ENCODE assay signal across 23 cellular contexts in the genomic region with DNA sequence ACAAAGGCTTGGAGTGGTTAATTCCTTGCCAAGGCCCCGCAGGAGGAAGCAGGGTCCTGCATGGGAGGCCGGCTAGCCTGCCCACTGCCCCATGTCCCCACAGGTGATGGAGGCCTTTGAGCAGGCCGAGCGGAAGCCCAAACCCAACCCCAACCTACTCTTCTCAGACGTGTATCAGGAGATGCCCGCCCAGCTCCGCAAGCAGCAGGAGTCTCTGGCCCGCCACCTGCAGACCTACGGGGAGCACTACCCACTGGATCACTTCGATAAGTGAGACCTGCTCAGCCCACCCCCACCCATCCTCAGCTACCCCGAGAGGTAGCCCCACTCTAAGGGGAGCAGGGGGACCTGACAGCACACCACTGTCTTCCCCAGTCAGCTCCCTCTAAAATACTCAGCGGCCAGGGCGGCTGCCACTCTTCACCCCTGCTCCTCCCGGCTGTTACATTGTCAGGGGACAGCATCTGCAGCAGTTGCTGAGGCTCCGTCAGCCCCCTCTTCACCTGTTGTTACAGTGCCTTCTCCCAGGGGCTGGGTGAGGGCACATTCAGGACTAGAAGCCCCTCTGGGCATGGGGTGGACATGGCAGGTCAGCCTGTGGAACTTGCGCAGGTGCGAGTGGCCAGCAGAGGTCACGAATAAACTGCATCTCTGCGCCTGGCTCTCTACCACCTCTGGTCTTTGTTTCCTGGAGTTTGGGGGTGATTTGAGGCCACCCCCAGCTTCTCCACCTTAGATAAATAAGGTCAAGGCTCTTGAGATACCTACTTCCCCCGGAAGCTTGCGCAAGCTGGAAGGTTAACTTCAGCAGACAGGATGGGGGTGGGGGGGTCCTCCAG. TPM values are rescaled to one million over a fixed set of nuclear protein-coding genes. Genes with fewer than 3 reads are reported as not detected.
A peak's percentile ranks its signal among the peaks of the same experiment; 100 is the strongest.
DNase-seq lines count a peak whose midpoint lies in the region; ATAC-seq and TF ChIP-seq lines count a peak whose summit lies in the region.
"Had no signal": no experiment of that assay in that cellular context is flagged by ENCODE, and none has a peak within 500 bp of the region (broad histone marks: within the 10 kb centered on the region; RNA-seq: fewer than 3 reads in every experiment).

No MANE protein-coding gene starts in this region.

- 82% methylated on average over 21 of the region's 21 CpGs for WGBS in liver

- no peak overlapping the region for H3K4me3 Mint-ChIP-seq in chondrocyte (ENCODE audit: unreplicated experiment)
- H3K4me3 Mint-ChIP-seq: activated CD4-positive, alpha-beta T cell treated with anti-CD3 and anti-CD28 coated beads, Interleukin-2, amount 10 ng/mL, durations not matched to agents 24 days and 14 days; activated T-helper 1 cell treated with anti-CD3 and anti-CD28 coated beads, Interleukin-12 subunit alpha, Interleukin-12 subunit beta, Interleukin-2, Interleukin-4 antibody, amounts not matched to agents 30 ng/mL and 10 ng/mL and 1 ng/mL, durations not matched to agents 14 hours and 24 hours and 36 hours; stimulated activated naive CD8-positive, alpha-beta T cell treated with anti-CD3 and anti-CD28 coated beads, Interleukin-15, amount 100 ng/mL, for 72 hours had no signal

- ATAC-seq in left cardiac atrium (no peak), GM19463 (IDR thresholded peaks at IDR 0.05; ENCODE audit: unreplicated experiment) (no peak)
- ATAC-seq: foreskin keratinocyte; left colon; stimulated activated naive CD8-positive, alpha-beta T cell treated with anti-CD3 and anti-CD28 coated beads, Interleukin-15, amount 100 ng/mL, for 72 hours had no signal

- no peak for TF ChIP-seq CTCF in left ventricle myocardium inferior (IDR thresholded peaks at IDR 0.05; ENCODE audit: borderline replicate concordance)
- no peak for TF ChIP-seq CTCF in RWPE1 (conservative IDR thresholded peaks at IDR 0.05; ENCODE audit: low read depth)
- TF ChIP-seq CTCF in liver (IDR thresholded peaks at IDR 0.05; ENCODE audit: low read depth, low read length, missing input control), result no peak
- TF ChIP-seq CTCF in vagina (IDR thresholded peaks at IDR 0.05), result no peak
- TF ChIP-seq CTCF in chondrocyte (IDR thresholded peaks at IDR 0.05), result no peak

- no peak for TF ChIP-seq RAD21 in liver (IDR thresholded peaks at IDR 0.05)

- H3K36me3 Mint-ChIP-seq in chondrocyte (ENCODE audit: low read depth), result peaks cover 17% of the 10 kb centered on the region

- no peak overlapping the region for H3K9ac ChIP-seq in liver (ENCODE audit: low read depth in 1 of 2, low read length in 2 of 2)
- H3K9ac ChIP-seq: KMS-11 had no signal

- H3K36me3 ChIP-seq in left ventricle myocardium inferior (peaks cover 55% of the 10 kb centered on the region), liver (ENCODE audit: control insufficient read depth in 4 of 4, insufficient read depth in 3 of 4, low read depth in 1 of 4, low read length in 3 of 4) (peaks cover 9 to 61% (median 24%) of the 10 kb centered on the region in 4 donors), vagina (peaks cover 6 to 44% of the 10 kb centered on the region in 2 donors)

- CTCF ChIA-PET in RWPE1 (lab: Yijun Ruan, JAX), result interaction anchor here (0.6 kb wide), 3 partner anchors 15 to 103 kb away, joined by 3 read pairs; no protein-coding TSS in a partner anchor

- H3K27ac ChIP-seq in left ventricle myocardium inferior (replicated peaks) (peak overlapping the region; percentile 93), RWPE1 (peak overlapping the region; percentile 96), liver (ENCODE audit: low read depth in 1 of 2, low read length in 2 of 2) (no peak overlapping the region), vagina (peak overlapping the region; percentile 90)
- H3K27ac ChIP-seq: adrenal gland, foreskin keratinocyte, KMS-11, SJSA1 had no signal

- intact Hi-C loops in left ventricle myocardium inferior (cut with micrococcal nuclease), result no loop called here
- intact Hi-C loops in left cardiac atrium (cut with DNase I), result no loop called here
- intact Hi-C loops in vagina (cut with DNase I), result no loop called here

- H3K9me3 Mint-ChIP-seq in chondrocyte (ENCODE audit: low read depth), result no peaks in the 10 kb centered on the region
- H3K9me3 Mint-ChIP-seq: activated CD4-positive, alpha-beta T cell treated with anti-CD3 and anti-CD28 coated beads, Interleukin-2, amount 10 ng/mL, durations not matched to agents 24 days and 14 days; activated T-helper 1 cell treated with anti-CD3 and anti-CD28 coated beads, Interleukin-12 subunit alpha, Interleukin-12 subunit beta, Interleukin-2, Interleukin-4 antibody, amounts not matched to agents 30 ng/mL and 10 ng/mL and 1 ng/mL, durations not matched to agents 14 hours and 24 hours and 36 hours; stimulated activated naive CD8-positive, alpha-beta T cell treated with anti-CD3 and anti-CD28 coated beads, Interleukin-15, amount 100 ng/mL, for 72 hours had no signal

- no peak overlapping the region for H3K27ac Mint-ChIP-seq in chondrocyte (ENCODE audit: unreplicated experiment)
- H3K27ac Mint-ChIP-seq: activated CD4-positive, alpha-beta T cell treated with anti-CD3 and anti-CD28 coated beads, Interleukin-2, amount 10 ng/mL, durations not matched to agents 24 days and 14 days; activated T-helper 1 cell treated with anti-CD3 and anti-CD28 coated beads, Interleukin-12 subunit alpha, Interleukin-12 subunit beta, Interleukin-2, Interleukin-4 antibody, amounts not matched to agents 30 ng/mL and 10 ng/mL and 1 ng/mL, durations not matched to agents 14 hours and 24 hours and 36 hours; progenitor cell of endocrine pancreas; stimulated activated naive CD8-positive, alpha-beta T cell treated with anti-CD3 and anti-CD28 coated beads, Interleukin-15, amount 100 ng/mL, for 72 hours had no signal

- H3K4me1 ChIP-seq in left ventricle myocardium inferior (peaks cover 73% of the 10 kb centered on the region), liver (ENCODE audit: control insufficient read depth in 4 of 4, insufficient read depth in 4 of 4, low read length in 3 of 4) (peaks cover 0 to 8% (median 0%) of the 10 kb centered on the region in 4 donors), vagina (peaks cover 46% of the 10 kb centered on the region)
- H3K4me1 ChIP-seq: foreskin keratinocyte, SJSA1 had no signal

- DNase-seq in left ventricle myocardium inferior (no peak), left cardiac atrium (no peak), RWPE1 (ENCODE audit: low spot score) (no peak), vagina (ENCODE audit: extremely low spot score in 2 of 2) (no peak), chondrocyte (ENCODE audit: low spot score) (no peak)
- DNase-seq in effector CD4-positive, alpha-beta T cell, result no peak
- DNase-seq: activated CD4-positive, alpha-beta T cell treated with anti-CD3 and anti-CD28 coated beads, Interleukin-2, amount 10 ng/mL, durations not matched to agents 24 days and 14 days; adrenal gland; central memory CD4-positive, alpha-beta T cell; foreskin keratinocyte; GDM1; GOT3; NCI-H1436 treated with DMSO at 0.1 percent for 48 hours; NCI-H226; stimulated activated naive CD8-positive, alpha-beta T cell treated with anti-CD3 and anti-CD28 coated beads, Interleukin-15, amount 100 ng/mL, for 72 hours had no signal

- TF ChIP-seq POLR2A in vagina (IDR thresholded peaks at IDR 0.05), result no peak

- POLR2A ChIA-PET in RWPE1 (lab: Yijun Ruan, JAX; ENCODE audit: low non-redundant PET), result no interaction called here

- no peaks in the 10 kb centered on the region for H3K27me3 ChIP-seq in left ventricle myocardium inferior (ENCODE audit: low read depth)
- no peaks in the 10 kb centered on the region for H3K27me3 ChIP-seq in liver (ENCODE audit: control insufficient read depth in 4 of 4, insufficient read depth in 4 of 4, low read length in 3 of 4)
- no peaks in the 10 kb centered on the region for H3K27me3 ChIP-seq in vagina
- H3K27me3 ChIP-seq: adrenal gland, foreskin keratinocyte, SJSA1 had no signal

- H3K4me1 Mint-ChIP-seq in chondrocyte (ENCODE audit: low read depth), result peaks cover 10% of the 10 kb centered on the region

- H3K4me3 ChIP-seq in left ventricle myocardium inferior (peak overlapping the region; percentile 74), liver (ENCODE audit: low read depth in 1 of 3, low read length in 3 of 3) (no peak overlapping the region), vagina (peak overlapping the region in 1 of 2 donors; percentile 61)
- H3K4me3 ChIP-seq: adrenal gland, SJSA1 had no signal

- H3K27me3 Mint-ChIP-seq in chondrocyte (ENCODE audit: low read depth), result no peaks in the 10 kb centered on the region
- H3K27me3 Mint-ChIP-seq: activated CD4-positive, alpha-beta T cell treated with anti-CD3 and anti-CD28 coated beads, Interleukin-2, amount 10 ng/mL, durations not matched to agents 24 days and 14 days; progenitor cell of endocrine pancreas; stimulated activated naive CD8-positive, alpha-beta T cell treated with anti-CD3 and anti-CD28 coated beads, Interleukin-15, amount 100 ng/mL, for 72 hours had no signal

- no peaks in the 10 kb centered on the region for H3K9me3 ChIP-seq in left ventricle myocardium inferior (replicated peaks)
- H3K9me3 ChIP-seq in liver (ENCODE audit: control insufficient read depth in 4 of 4, low read length in 3 of 4), result no peaks in the 10 kb centered on the region
- no peaks in the 10 kb centered on the region for H3K9me3 ChIP-seq in vagina
- H3K9me3 ChIP-seq: adrenal gland, SJSA1 had no signal

TF ChIP-seq in liver, 16 proteins besides CTCF, POLR2A, EP300 and RAD21:
- TF ChIP-seq TAF1 (conservative IDR thresholded peaks at IDR 0.05) (no peak), NR2F2 (IDR thresholded peaks at IDR 0.05) (peak; percentile 18), HNF4G (IDR thresholded peaks at IDR 0.05) (no peak), FOXA2 (IDR thresholded peaks at IDR 0.05) (no peak)

RNA-seq across cellular contexts. Expression of a gene that starts 2.6 kb away (rescaled TPM):
- total RNA-seq in left ventricle myocardium inferior (10.3 TPM), left cardiac atrium (1 to 10 TPM; 1.4 to 3.2 TPM), liver (1 to 10 TPM in 1 of 2 donors, under 1 TPM in 1; 0.50 to 2.3 TPM), vagina (35.8 TPM), chondrocyte (0.23 to 0.70 TPM in 2 of 3 replicates, not detected in the other)
- under 1 TPM; 0.14 to 0.82 TPM for polyA plus RNA-seq in liver
- total RNA-seq: myocyte, SJSA1 had no signal

RNA-seq across cellular contexts. Expression of a gene that starts 15.2 kb away (rescaled TPM):
- total RNA-seq in left ventricle myocardium inferior (125 TPM), left cardiac atrium (10 to 100 TPM; 59.0 to 67.6 TPM), liver (10 to 100 TPM; 17.1 to 19.7 TPM), vagina (39.8 TPM), chondrocyte (27.9 to 28.0 TPM (median 28.0 TPM) in 3 replicates)
- polyA plus RNA-seq in liver, result 10 to 100 TPM; 28.6 to 28.8 TPM

RNA-seq across cellular contexts. Expression of a gene that starts 18.4 kb away (rescaled TPM):
- total RNA-seq in left ventricle myocardium inferior, result not detected
- total RNA-seq in left cardiac atrium, result not detected
- total RNA-seq in liver, result not detected
- polyA plus RNA-seq in liver, result not detected
- not detected for total RNA-seq in vagina
- not detected in 3 replicates for total RNA-seq in chondrocyte
- total RNA-seq: activated CD4-positive, alpha-beta T cell treated with anti-CD3 and anti-CD28 coated beads, Interleukin-2, amount 10 ng/mL, durations not matched to agents 24 days and 14 days; activated T-helper 1 cell treated with anti-CD3 and anti-CD28 coated beads, Interleukin-12 subunit alpha, Interleukin-12 subunit beta, Interleukin-2, Interleukin-4 antibody, amounts not matched to agents 30 ng/mL and 10 ng/mL and 1 ng/mL, durations not matched to agents 14 hours and 24 hours and 36 hours; adrenal gland; foreskin keratinocyte; left colon; myocyte; progenitor cell of endocrine pancreas; SJSA1 had no signal
- polyA plus RNA-seq: foreskin keratinocyte had no signal

RNA-seq across cellular contexts. Expression of a gene that starts 26.9 kb away (rescaled TPM):
- total RNA-seq in left ventricle myocardium inferior, result 51.0 TPM
- 10 to 100 TPM; 24.0 to 31.4 TPM for total RNA-seq in left cardiac atrium
- 10 to 100 TPM; 38.5 to 43.1 TPM for total RNA-seq in liver
- polyA plus RNA-seq in liver, result 10 to 100 TPM; 84.3 to 91.4 TPM
- total RNA-seq in vagina, result 68.5 TPM
- total RNA-seq in chondrocyte, result 11.6 to 14.6 TPM (median 14.0 TPM) in 3 replicates

RNA-seq across cellular contexts. Expression of a gene that starts 27.4 kb away (rescaled TPM):
- total RNA-seq in left ventricle myocardium inferior (17.4 TPM), left cardiac atrium (10 to 100 TPM in 1 of 2 donors, 1 to 10 TPM in 1; 8.1 to 13.4 TPM), liver (10 to 100 TPM in 1 of 2 donors, 1 to 10 TPM in 1; 8.3 to 11.5 TPM), vagina (15.2 TPM), chondrocyte (5.5 to 7.6 TPM (median 6.2 TPM) in 3 replicates)
- polyA plus RNA-seq in liver, result 10 to 100 TPM; 26.2 to 26.7 TPM

Comparison
In these comparisons a context has a peak if more than half of its experiments do, and no peak if none do; other contexts are left out.
1. H3K27ac ChIP-seq: peak in left ventricle myocardium inferior (single experiment), RWPE1 (single experiment) and vagina (single experiment); none in liver (0 of 2).